19 cellular contexts compared by ENCODE assay signal in the genomic region with DNA sequence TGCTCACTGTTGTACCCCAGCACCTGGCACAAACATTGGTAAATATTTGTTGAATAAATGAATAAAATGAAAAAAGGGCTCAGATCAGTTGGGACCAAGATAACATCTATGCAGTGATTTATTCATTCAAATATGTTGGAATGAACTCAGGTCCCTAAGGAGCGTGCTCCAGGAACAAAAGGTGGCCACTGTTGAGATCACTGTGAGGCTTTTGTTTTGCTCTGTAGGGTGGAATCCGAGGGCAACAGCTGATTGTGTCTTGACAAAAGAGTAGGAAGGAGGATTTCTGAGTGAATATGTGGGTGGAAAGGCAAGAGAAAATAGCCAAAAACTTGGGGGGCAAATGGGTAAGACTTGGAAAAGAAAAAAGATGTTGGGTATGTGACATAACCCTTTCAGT.
DNase-seq lines count a peak whose midpoint lies in the region; ATAC-seq, FAIRE-seq and TF ChIP-seq lines count a peak whose summit lies in the region.
"Had no signal": no experiment of that assay in that cellular context is flagged by ENCODE, and none has a peak within 500 bp of the region (broad histone marks: within the 10 kb centered on the region; RNA-seq: fewer than 3 reads in every experiment).

No MANE protein-coding gene starts in this region.

- peak overlapping the region; percentile 27 for H3K56ac ChIP-seq in mesendoderm (ENCODE audit: low read length)

- no CpG with 5 or more reads among the region's 2 CpGs for WGBS in mesendoderm (ENCODE audit: extremely low coverage, insufficient coverage, low lambda C conversion rate)

- no peak overlapping the region for H3K4ac ChIP-seq in mesendoderm (ENCODE audit: low read depth, low read length)

- H3K4me1 ChIP-seq in GM23338 (ENCODE audit: insufficient read depth) = peaks cover 40% of the 10 kb centered on the region
- H3K4me1 ChIP-seq in mesendoderm (ENCODE audit: control insufficient read depth, low read depth, low read length) = peaks cover 15% of the 10 kb centered on the region
- H3K4me1 ChIP-seq: BE2C had no signal

- H2AK5ac ChIP-seq in mesendoderm (ENCODE audit: low read length) = no peak overlapping the region

- H3K79me1 ChIP-seq in mesendoderm (ENCODE audit: low read length) = no peaks in the 10 kb centered on the region

- H3K9me2 ChIP-seq in GM23338 (ENCODE audit: insufficient read depth) = no peaks in the 10 kb centered on the region

- H4K5ac ChIP-seq in mesendoderm (ENCODE audit: low read length) = no peak overlapping the region

- H3K4me2 ChIP-seq in GM23338 = peak overlapping the region; percentile 56
- no peak overlapping the region for H3K4me2 ChIP-seq in mesendoderm (ENCODE audit: low read length)

- peaks cover 3% of the 10 kb centered on the region; the same call in 2 of the 3 replicates for H3K9me3 Mint-ChIP-seq in GM23338
- peaks cover 0 to 5% (median 0%) of the 10 kb centered on the region in 5 experiments for H3K9me3 Mint-ChIP-seq in brain
- H3K9me3 Mint-ChIP-seq in progenitor cell of endocrine pancreas (ENCODE audit: low read depth) = no peaks in the 10 kb centered on the region
- H3K9me3 Mint-ChIP-seq: CD8-positive, alpha-beta T cell had no signal

- H4K8ac ChIP-seq in mesendoderm (ENCODE audit: low read depth, low read length) = no peak overlapping the region

- H3K9ac ChIP-seq in mesendoderm (ENCODE audit: low read length) = no peak overlapping the region

- H3K4me1 Mint-ChIP-seq in GM23338 (peaks cover 51% of the 10 kb centered on the region), brain (peaks cover 34% of the 10 kb centered on the region), progenitor cell of endocrine pancreas (ENCODE audit: low read depth) (peaks cover 2% of the 10 kb centered on the region)

- peak overlapping the region; percentile 35 for H2BK5ac ChIP-seq in mesendoderm (ENCODE audit: low read length)

- H3K23ac ChIP-seq in mesendoderm (ENCODE audit: low read length) = no peak overlapping the region

- DNase-seq in GM23338 (ENCODE audit: low spot score) (peak; percentile 81), LHCN-M2 (ENCODE audit: low read depth) (peak; percentile 21), mesendoderm (peak; percentile 79), T-helper 2 cell (no peak), glomerular visceral epithelial cell (ENCODE audit: extremely low spot score) (no peak), progenitor cell of endocrine pancreas (ENCODE audit: low spot score, unreplicated experiment) (no peak), H54 (ENCODE audit: insufficient read length, low spot score) (no peak)
- DNase-seq: BE2C; CD8-positive, alpha-beta T cell; KG1; MG63; NCI-H1105; NCI-H187 treated with DMSO at 0.1 percent for 48 hours; NCI-H510A treated with DMSO at 0.1 percent for 48 hours; SHP77 had no signal

- H3K18ac ChIP-seq in mesendoderm (ENCODE audit: low read length) = no peak overlapping the region

- H3K4me3 ChIP-seq in GM23338 (peak overlapping the region; percentile 7; the same call in 1 of the 2 replicates), mesendoderm (ENCODE audit: low read length) (no peak overlapping the region)
- H3K4me3 ChIP-seq: MG63 had no signal

- peak; percentile 90 for ATAC-seq in GM23338
- ATAC-seq: CD8-positive, alpha-beta T cell; HCT116 had no signal

- H3K36me3 Mint-ChIP-seq in GM23338 (ENCODE audit: low read depth) = peaks cover 10% of the 10 kb centered on the region; the same call in 1 of the 3 replicates
- no peaks in the 10 kb centered on the region for H3K36me3 Mint-ChIP-seq in brain
- H3K36me3 Mint-ChIP-seq in progenitor cell of endocrine pancreas (ENCODE audit: insufficient read depth) = no peaks in the 10 kb centered on the region
- H3K36me3 Mint-ChIP-seq: CD8-positive, alpha-beta T cell had no signal

- no peak for FAIRE-seq in H54 (lab: Jason Lieb, UNC)
- FAIRE-seq: HTR-8/SVneo, RCC 7860 had no signal

- H3K27me3 Mint-ChIP-seq in GM23338 (ENCODE audit: insufficient read depth, low read depth, poor library complexity) (peaks cover 4% of the 10 kb centered on the region), brain (peaks cover 7% of the 10 kb centered on the region), progenitor cell of endocrine pancreas (peaks cover 33% of the 10 kb centered on the region)

- TF ChIP-seq CTCF in GM23338 (conservative IDR thresholded peaks at IDR 0.05; ENCODE audit: low read depth in 2 of 2) (no peak), brain (conservative IDR thresholded peaks at IDR 0.05) (no peak), progenitor cell of endocrine pancreas (IDR thresholded peaks at IDR 0.05; ENCODE audit: unreplicated experiment) (no peak)

- no peaks in the 10 kb centered on the region for H4K20me1 ChIP-seq in GM23338 (replicated peaks; ENCODE audit: insufficient read depth)

- H3K4me3 Mint-ChIP-seq in GM23338 = peak overlapping the region; percentile 30
- no peak overlapping the region for H3K4me3 Mint-ChIP-seq in brain
- no peak overlapping the region for H3K4me3 Mint-ChIP-seq in progenitor cell of endocrine pancreas (ENCODE audit: low read depth)
- H3K4me3 Mint-ChIP-seq: CD8-positive, alpha-beta T cell had no signal

- H3K27me3 ChIP-seq in GM23338 (ENCODE audit: insufficient read depth) = no peaks in the 10 kb centered on the region
- H3K27me3 ChIP-seq in mesendoderm (ENCODE audit: insufficient read depth, low read length, poor library complexity) = no peaks in the 10 kb centered on the region
- H3K27me3 ChIP-seq: BE2C, MG63 had no signal

- H2AFZ ChIP-seq in GM23338 = no peak overlapping the region

- no peaks in the 10 kb centered on the region for H3F3A ChIP-seq in GM23338 (replicated peaks; ENCODE audit: low read depth)

- no peaks in the 10 kb centered on the region for H3K79me2 ChIP-seq in GM23338 (replicated peaks; ENCODE audit: insufficient read depth)
- H3K79me2 ChIP-seq in mesendoderm (ENCODE audit: control insufficient read depth, insufficient read depth, low read length) = no peaks in the 10 kb centered on the region

- H3K27ac ChIP-seq in GM23338 (ENCODE audit: low read depth) (peak overlapping the region; percentile 90), mesendoderm (ENCODE audit: low read depth, low read length) (no peak overlapping the region)

- H3K36me3 ChIP-seq in GM23338 (ENCODE audit: insufficient read depth) = no peaks in the 10 kb centered on the region
- no peaks in the 10 kb centered on the region for H3K36me3 ChIP-seq in mesendoderm (ENCODE audit: control insufficient read depth, insufficient read depth, low read length)
- H3K36me3 ChIP-seq: BE2C, MG63 had no signal

- no peak overlapping the region for H2BK120ac ChIP-seq in mesendoderm (ENCODE audit: low read depth, low read length)

- peak overlapping the region; percentile 85 for H3K27ac Mint-ChIP-seq in GM23338
- H3K27ac Mint-ChIP-seq in brain = peak overlapping the region in 4 of 5 experiments; percentile 27 to 95 (median 44)
- no peak overlapping the region for H3K27ac Mint-ChIP-seq in progenitor cell of endocrine pancreas
- H3K27ac Mint-ChIP-seq: CD8-positive, alpha-beta T cell had no signal

- TF ChIP-seq POLR2A in H54 (IDR thresholded peaks at IDR 0.05; ENCODE audit: low read depth, low read length) = no peak

- no peak overlapping the region for H2BK15ac ChIP-seq in mesendoderm (replicated peaks; ENCODE audit: low read depth)

TF ChIP-seq in GM23338, 12 proteins besides CTCF, POLR2A, EP300 and RAD21 (continues in another document):
- TF ChIP-seq EZH2phosphoT487 (IDR thresholded peaks at IDR 0.05; ENCODE audit: unreplicated experiment) = no peak

Comparison
In these comparisons a context has a peak if more than half of its experiments do, and no peak if none do; other contexts are left out.
1. DNase-seq: peak in GM23338 (single experiment), LHCN-M2 (single experiment) and mesendoderm (single experiment); none in T-helper 2 cell (0 of 5), glomerular visceral epithelial cell (single experiment), progenitor cell of endocrine pancreas (single experiment) and H54 (single experiment).